ENCODE assay signal across 14 cellular contexts in genomic region chr18:13235326-13235937, GRCh38. TPM values are rescaled to one million over a fixed set of nuclear protein-coding genes. Genes with fewer than 3 reads are reported as not detected.
DNase-seq lines count a peak whose midpoint lies in the region; ATAC-seq and TF ChIP-seq lines count a peak whose summit lies in the region.
"Had no signal": no experiment of that assay in that cellular context is flagged by ENCODE, and none has a peak within 500 bp of the region (broad histone marks: within the 10 kb centered on the region; RNA-seq: fewer than 3 reads in every experiment).

No MANE protein-coding gene starts in this region.

- H3K36me3 ChIP-seq in left ventricle myocardium inferior (no peaks in the 10 kb centered on the region), mammary epithelial cell (ENCODE audit: insufficient read depth, low read length) (no peaks in the 10 kb centered on the region), left lung (no peaks in the 10 kb centered on the region), tibial artery (no peaks in the 10 kb centered on the region), brain microvascular endothelial cell (replicated peaks) (no peaks in the 10 kb centered on the region)
- no peaks in the 10 kb centered on the region for H3K36me3 ChIP-seq in effector memory CD4-positive, alpha-beta T cell (ENCODE audit: control insufficient read depth, insufficient read depth, low read length)
- H3K36me3 ChIP-seq: cardiac muscle cell had no signal

- ATAC-seq in Right ventricle myocardium inferior (no peak), left lung (peak; percentile 33)

- H3K27ac ChIP-seq in left ventricle myocardium inferior (replicated peaks), result peak overlapping the region; percentile 19
- H3K27ac ChIP-seq in mammary epithelial cell (ENCODE audit: insufficient read depth, low read depth, low read length), result no peak overlapping the region
- no peak overlapping the region for H3K27ac ChIP-seq in left lung
- peak overlapping the region; percentile 49 to 59 for H3K27ac ChIP-seq in tibial artery
- H3K27ac ChIP-seq in brain microvascular endothelial cell, result no peak overlapping the region
- no peak overlapping the region for H3K27ac ChIP-seq in effector memory CD4-positive, alpha-beta T cell (ENCODE audit: insufficient read depth, low read length, poor library complexity, severe bottlenecking)
- H3K27ac ChIP-seq: cardiac muscle cell had no signal

- H3K4me3 ChIP-seq in left ventricle myocardium inferior (no peak overlapping the region), mammary epithelial cell (replicated peaks in 1 of 3; ENCODE audit: insufficient read depth in 1 of 3, low read depth in 2 of 3, low read length in 3 of 3) (no peak overlapping the region), left lung (no peak overlapping the region), tibial artery (no peak overlapping the region), brain microvascular endothelial cell (ENCODE audit: low read depth, low read length) (no peak overlapping the region)
- H3K4me3 ChIP-seq in effector memory CD4-positive, alpha-beta T cell (ENCODE audit: insufficient read depth, low read depth, low read length, poor library complexity, severe bottlenecking), result no peak overlapping the region
- H3K4me3 ChIP-seq: cardiac muscle cell had no signal

- no peaks in the 10 kb centered on the region for H3K27me3 ChIP-seq in left ventricle myocardium inferior (ENCODE audit: low read depth)
- no peaks in the 10 kb centered on the region for H3K27me3 ChIP-seq in mammary epithelial cell (ENCODE audit: insufficient read depth, low read length)
- H3K27me3 ChIP-seq in left lung, result no peaks in the 10 kb centered on the region
- H3K27me3 ChIP-seq in tibial artery, result no peaks in the 10 kb centered on the region
- H3K27me3 ChIP-seq in brain microvascular endothelial cell (replicated peaks), result no peaks in the 10 kb centered on the region
- no peaks in the 10 kb centered on the region for H3K27me3 ChIP-seq in effector memory CD4-positive, alpha-beta T cell (replicated peaks; ENCODE audit: control insufficient read depth, insufficient read depth, low read length, poor library complexity, severe bottlenecking)
- H3K27me3 ChIP-seq: cardiac muscle cell had no signal

- intact Hi-C loops in left ventricle myocardium inferior (cut with micrococcal nuclease), result no loop called here
- intact Hi-C loops in Right ventricle myocardium inferior (cut with DNase I), result no loop called here
- intact Hi-C loops in mammary epithelial cell (cut with micrococcal nuclease), result no loop called here
- intact Hi-C loops in left lung (cut with DNase I), result no loop called here
- intact Hi-C loops in tibial artery (cut with DNase I; ENCODE audit: low total_unique reads), result no loop called here
- intact Hi-C loops in posterior cingulate gyrus (cut with DNase I), result loop anchor here (10.0 kb wide), 1 partner anchor 59 kb away; no protein-coding TSS in a partner anchor

- H3K79me2 ChIP-seq in mammary epithelial cell (ENCODE audit: insufficient read depth, low read length), result no peaks in the 10 kb centered on the region

- TF ChIP-seq CTCF in left ventricle myocardium inferior (IDR thresholded peaks at IDR 0.05; ENCODE audit: borderline replicate concordance) (no peak), mammary epithelial cell (conservative IDR thresholded peaks at IDR 0.05 in 1 of 2, IDR thresholded peaks at IDR 0.05 in 1 of 2; ENCODE audit: extremely low read depth in 1 of 2, insufficient read depth in 1 of 2, low read depth in 1 of 2, low read length in 2 of 2) (no peak), left lung (IDR thresholded peaks at IDR 0.05) (no peak), tibial artery (IDR thresholded peaks at IDR 0.05) (no peak), brain microvascular endothelial cell (IDR thresholded peaks at IDR 0.05; ENCODE audit: low read depth, low read length, missing control alignments) (no peak)

- in situ Hi-C loops in mammary epithelial cell (cut with MboI; ENCODE audit: low sequenced_read_pairs in 2 of 2) (no loop called here), brain microvascular endothelial cell (cut with HindIII; ENCODE audit: low pct_ligation_motif_present, low sequenced_read_pairs) (no loop called here)

- 3% methylated on average over 7 of the region's 7 CpGs for WGBS in mammary epithelial cell (ENCODE audit: low coverage, missing lambda C conversion rate)

- H4K20me1 ChIP-seq in mammary epithelial cell (ENCODE audit: insufficient read depth, low read length), result no peaks in the 10 kb centered on the region

- H2AFZ ChIP-seq in mammary epithelial cell (ENCODE audit: low read depth, low read length), result no peak overlapping the region

- BruUV-seq in mammary epithelial cell (replicated peaks; lab: Mats Ljungman, UMichigan), result no TSS peak

- no peak overlapping the region for H3K4me2 ChIP-seq in mammary epithelial cell (ENCODE audit: insufficient read depth, low read depth, low read length)

- dilution Hi-C loops in mammary epithelial cell (cut with HindIII; ENCODE audit: low sequenced_read_pairs), result no loop called here

- no peak for DNase-seq in left ventricle myocardium inferior
- DNase-seq in Right ventricle myocardium inferior (ENCODE audit: missing footprints), result no peak
- DNase-seq in mammary epithelial cell, result peak; percentile 6
- DNase-seq in left lung, result no peak
- peak; percentile 21 to 57 for DNase-seq in tibial artery
- no peak for DNase-seq in posterior cingulate gyrus
- DNase-seq in brain microvascular endothelial cell, result no peak
- DNase-seq in effector memory CD4-positive, alpha-beta T cell, result no peak
- DNase-seq: activated B cell treated with CpG ODN at 0.5 μM for 24 hours; foreskin melanocyte; GDM1; NCI-H2227 treated with DMSO at 0.1 percent for 48 hours; NK-92 treated with Interleukin-12 subunit alpha and Interleukin-12 subunit beta, amount 100 ng/mL, for 24 hours had no signal

- H3K9me3 ChIP-seq in left ventricle myocardium inferior (replicated peaks) (no peaks in the 10 kb centered on the region), mammary epithelial cell (replicated peaks; ENCODE audit: insufficient read depth, low read length) (no peaks in the 10 kb centered on the region), left lung (no peaks in the 10 kb centered on the region), tibial artery (no peaks in the 10 kb centered on the region)
- H3K9me3 ChIP-seq in effector memory CD4-positive, alpha-beta T cell (ENCODE audit: control insufficient read depth, low read length), result no peaks in the 10 kb centered on the region

- CTCF ChIA-PET in mammary epithelial cell (lab: Charles Lee; ENCODE audit: low non-redundant PET), result no interaction called here

- no peak overlapping the region for H3K9ac ChIP-seq in mammary epithelial cell (ENCODE audit: insufficient read depth, low read length)

- H3K4me1 ChIP-seq in left ventricle myocardium inferior, result peaks cover 56% of the 10 kb centered on the region
- no peaks in the 10 kb centered on the region for H3K4me1 ChIP-seq in mammary epithelial cell (ENCODE audit: insufficient read depth, low read length)
- H3K4me1 ChIP-seq in left lung, result peaks cover 0 to 3% of the 10 kb centered on the region in 2 donors
- H3K4me1 ChIP-seq in tibial artery, result peaks cover 0 to 50% (median 25%) of the 10 kb centered on the region in 4 donors
- no peaks in the 10 kb centered on the region for H3K4me1 ChIP-seq in effector memory CD4-positive, alpha-beta T cell (ENCODE audit: control insufficient read depth, insufficient read depth, low read length, poor library complexity, severe bottlenecking)

RNA-seq across cellular contexts. Expression of gene LDLRAD4, which starts 16.9 kb away (rescaled TPM):
- total RNA-seq in left ventricle myocardium inferior, result 43.3 TPM
- 29.6 TPM for total RNA-seq in Right ventricle myocardium inferior
- total RNA-seq in mammary epithelial cell, result under 1 TPM in 1 of 2 donors, not detected in 1; 0.17 TPM
- polyA plus RNA-seq in mammary epithelial cell, result not detected
- polyA minus RNA-seq in mammary epithelial cell, result not detected
- 10 to 100 TPM; 22.6 to 26.6 TPM for total RNA-seq in left lung

Comparison
In these comparisons a context has a peak if more than half of its experiments do, and no peak if none do; other contexts are left out.
1. DNase-seq: peak in mammary epithelial cell (single experiment) and tibial artery (2 of 2); none in left ventricle myocardium inferior (single experiment), Right ventricle myocardium inferior (single experiment), left lung (0 of 2), posterior cingulate gyrus (0 of 10), brain microvascular endothelial cell (single experiment) and effector memory CD4-positive, alpha-beta T cell (0 of 3).
2. H3K27ac ChIP-seq: peak in left ventricle myocardium inferior (single experiment) and tibial artery (2 of 2); none in mammary epithelial cell (single experiment), left lung (0 of 2), brain microvascular endothelial cell (single experiment) and effector memory CD4-positive, alpha-beta T cell (single experiment).
3. RNA of gene LDLRAD4, which starts 16.9 kb away (total RNA-seq): 43.3 TPM in left ventricle myocardium inferior (single experiment), 29.6 TPM in Right ventricle myocardium inferior (single experiment) and 22.6 to 26.6 TPM in left lung; 0.17 TPM in mammary epithelial cell; every median in the first group is over 10 times any median in the second.